In the genomic region with DNA sequence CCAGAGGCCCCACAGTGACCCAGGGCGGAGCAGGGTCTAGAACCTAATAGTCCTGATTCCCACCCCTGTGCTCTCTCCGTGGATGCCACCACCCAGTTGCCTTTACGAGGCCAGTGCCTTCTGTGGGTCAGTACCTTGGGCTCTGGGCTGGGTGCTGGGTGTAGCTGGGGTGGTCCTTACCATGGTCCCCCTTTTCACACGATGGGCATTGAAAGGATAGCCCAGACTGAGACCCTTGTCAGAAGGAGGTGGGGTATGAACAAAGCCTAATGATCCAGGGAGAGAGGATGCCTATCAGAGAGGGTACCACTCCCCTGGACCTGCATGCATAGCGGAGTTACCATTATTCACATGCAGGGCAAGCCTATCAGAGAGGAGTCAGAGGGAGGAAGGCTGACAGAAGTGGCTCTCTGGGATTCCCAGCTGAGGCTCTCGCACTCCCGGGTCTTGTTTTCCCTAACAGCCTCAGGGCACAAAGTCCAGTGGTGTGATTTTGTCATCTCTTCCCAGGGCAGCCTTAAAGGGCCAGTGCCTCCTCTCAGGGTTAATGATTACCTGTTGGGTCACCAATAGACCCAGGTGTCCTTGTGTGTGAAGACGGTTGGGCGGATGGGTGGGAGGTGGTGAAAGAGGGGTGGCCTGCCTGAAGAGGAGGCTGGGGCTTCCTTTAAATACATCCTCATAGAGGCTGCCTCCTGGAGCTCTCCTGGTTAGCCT, we compare ENCODE assay signal across 14 cellular contexts. TPM values are rescaled to one million over a fixed set of nuclear protein-coding genes. Genes with fewer than 3 reads are reported as not detected.
DNase-seq lines count a peak whose midpoint lies in the region; ATAC-seq, FAIRE-seq and TF ChIP-seq lines count a peak whose summit lies in the region.
"Had no signal": no experiment of that assay in that cellular context is flagged by ENCODE, and none has a peak within 500 bp of the region (broad histone marks: within the 10 kb centered on the region; RNA-seq: fewer than 3 reads in every experiment).

No MANE protein-coding gene starts in this region.

- H3F3A ChIP-seq in Loucy (ENCODE audit: low read depth): no peaks in the 10 kb centered on the region

- peak overlapping the region; percentile 15 for H3K9ac ChIP-seq in Loucy (ENCODE audit: low read depth, low read length, poor library complexity, severe bottlenecking)
- H3K9ac ChIP-seq in mucosa of rectum (ENCODE audit: low read depth in 1 of 2, low read length in 2 of 2): peak overlapping the region; percentile 69 to 72

- DNase-seq in BE2C (peak; percentile 58), bronchial epithelial cell (ENCODE audit: low read depth) (peak; percentile 43), NCI-H1694 (lab: John Stamatoyannopoulos, UW) (no peak)
- no peak for DNase-seq in activated naive CD4-positive, alpha-beta T cell treated with anti-CD3 and anti-CD28 coated beads, Interleukin-2, amount 50 U/mL, for 72 hours (ENCODE audit: low spot score in 2 of 2)
- no peak for DNase-seq in activated CD4-positive, alpha-beta T cell treated with anti-CD3 and anti-CD28 coated beads, Interleukin-2, amount 10 ng/mL, durations not matched to agents 7 days and 5 days
- DNase-seq in activated T-cell treated with anti-CD3 and anti-CD28 coated beads, Interleukin-2, amount 50 U/mL, for 48 hours: no peak
- DNase-seq: activated CD4-positive, alpha-beta T cell treated with anti-CD3 and anti-CD28 coated beads for 4 hours; heart left ventricle; NCI-H187 treated with DMSO at 0.1 percent for 48 hours had no signal

- H3K36me3 Mint-ChIP-seq in activated naive CD4-positive, alpha-beta T cell treated with anti-CD3 and anti-CD28 coated beads, Interleukin-2, amount 50 U/mL, for 72 hours: no peaks in the 10 kb centered on the region
- no peaks in the 10 kb centered on the region for H3K36me3 Mint-ChIP-seq in activated CD4-positive, alpha-beta T cell treated with anti-CD3 and anti-CD28 coated beads, Interleukin-2, amount 10 ng/mL, durations not matched to agents 7 days and 5 days (ENCODE audit: low read depth)
- H3K36me3 Mint-ChIP-seq: IgD-negative memory B cell had no signal

- no peaks in the 10 kb centered on the region for H3K9me2 ChIP-seq in Loucy (replicated peaks; ENCODE audit: low read depth, low read length)

- no peaks in the 10 kb centered on the region for H3K27me3 ChIP-seq in BE2C
- no peaks in the 10 kb centered on the region for H3K27me3 ChIP-seq in Loucy (ENCODE audit: insufficient read depth, low read length, poor library complexity, severe bottlenecking)
- no peaks in the 10 kb centered on the region for H3K27me3 ChIP-seq in bronchial epithelial cell (ENCODE audit: control insufficient read depth, insufficient read depth, low read length)
- no peaks in the 10 kb centered on the region for H3K27me3 ChIP-seq in mucosa of rectum (ENCODE audit: control insufficient read depth in 2 of 2, insufficient read depth in 2 of 2, low read length in 2 of 2)
- H3K27me3 ChIP-seq: heart left ventricle, neutrophil had no signal

- ATAC-seq in activated naive CD4-positive, alpha-beta T cell treated with anti-CD3 and anti-CD28 coated beads, Interleukin-2, amount 50 U/mL, for 72 hours: no peak

- H3K27ac ChIP-seq in mucosa of rectum (ENCODE audit: low read depth in 2 of 2, low read length in 2 of 2): peak overlapping the region; percentile 84 to 86
- H3K27ac ChIP-seq: heart left ventricle had no signal

- no peak for FAIRE-seq in bronchial epithelial cell (lab: Jason Lieb, UNC)
- FAIRE-seq: GM18507 had no signal

- H3K9me3 ChIP-seq in BE2C: no peaks in the 10 kb centered on the region
- H3K9me3 ChIP-seq in Loucy (ENCODE audit: insufficient read depth, low read depth, low read length): no peaks in the 10 kb centered on the region
- H3K9me3 ChIP-seq in mucosa of rectum (ENCODE audit: control insufficient read depth in 2 of 2, low read length in 2 of 2): no peaks in the 10 kb centered on the region
- H3K9me3 ChIP-seq: heart left ventricle, neutrophil had no signal

- H3K9me3 Mint-ChIP-seq in activated naive CD4-positive, alpha-beta T cell treated with anti-CD3 and anti-CD28 coated beads, Interleukin-2, amount 50 U/mL, for 72 hours: no peaks in the 10 kb centered on the region
- no peaks in the 10 kb centered on the region for H3K9me3 Mint-ChIP-seq in activated CD4-positive, alpha-beta T cell treated with anti-CD3 and anti-CD28 coated beads, Interleukin-2, amount 10 ng/mL, durations not matched to agents 7 days and 5 days
- H3K9me3 Mint-ChIP-seq: IgD-negative memory B cell had no signal

- H3K27me3 Mint-ChIP-seq in activated CD4-positive, alpha-beta T cell treated with anti-CD3 and anti-CD28 coated beads, Interleukin-2, amount 10 ng/mL, durations not matched to agents 7 days and 5 days: peaks cover 4% of the 10 kb centered on the region
- H3K27me3 Mint-ChIP-seq: IgD-negative memory B cell had no signal

- no peaks in the 10 kb centered on the region for H3K36me3 ChIP-seq in BE2C
- H3K36me3 ChIP-seq in Loucy (ENCODE audit: insufficient read depth, low read length): no peaks in the 10 kb centered on the region
- H3K36me3 ChIP-seq in bronchial epithelial cell (ENCODE audit: control insufficient read depth, insufficient read depth, low read length): no peaks in the 10 kb centered on the region
- no peaks in the 10 kb centered on the region for H3K36me3 ChIP-seq in mucosa of rectum (ENCODE audit: control insufficient read depth in 2 of 2, insufficient read depth in 2 of 2, low read length in 2 of 2)
- H3K36me3 ChIP-seq: heart left ventricle, neutrophil had no signal

- POLR2A ChIA-PET in activated CD4-positive, alpha-beta T cell treated with anti-CD3 and anti-CD28 coated beads, Interleukin-2, amount 10 ng/mL, durations not matched to agents 7 days and 5 days (lab: Charles Lee): no interaction called here

- TF ChIP-seq CTCF in BE2C (IDR thresholded peaks at IDR 0.05; ENCODE audit: low read depth, low read length) (no peak), Loucy (conservative IDR thresholded peaks at IDR 0.05; ENCODE audit: low read length) (no peak), bronchial epithelial cell (IDR thresholded peaks at IDR 0.05; ENCODE audit: insufficient read depth, low read length, severe bottlenecking) (no peak)

- no peak overlapping the region for H3K4me3 Mint-ChIP-seq in activated CD4-positive, alpha-beta T cell treated with anti-CD3 and anti-CD28 coated beads, Interleukin-2, amount 10 ng/mL, durations not matched to agents 7 days and 5 days
- H3K4me3 Mint-ChIP-seq: IgD-negative memory B cell had no signal

- no peak overlapping the region for H2AFZ ChIP-seq in Loucy (ENCODE audit: low read length)

- no peak overlapping the region for H3K27ac Mint-ChIP-seq in activated naive CD4-positive, alpha-beta T cell treated with anti-CD3 and anti-CD28 coated beads, Interleukin-2, amount 50 U/mL, for 72 hours
- no peak overlapping the region for H3K27ac Mint-ChIP-seq in activated CD4-positive, alpha-beta T cell treated with anti-CD3 and anti-CD28 coated beads, Interleukin-2, amount 10 ng/mL, durations not matched to agents 7 days and 5 days
- H3K27ac Mint-ChIP-seq: IgD-negative memory B cell had no signal

- H3K4me2 ChIP-seq in Loucy (ENCODE audit: low read depth, low read length, poor library complexity, severe bottlenecking): no peak overlapping the region

- H3K4me3 ChIP-seq in BE2C (ENCODE audit: low read depth, low read length) (no peak overlapping the region), Loucy (ENCODE audit: low read length, poor library complexity, severe bottlenecking) (no peak overlapping the region), bronchial epithelial cell (ENCODE audit: low read depth, low read length) (no peak overlapping the region), mucosa of rectum (ENCODE audit: low read length in 2 of 2) (peak overlapping the region; percentile 47 to 63)
- H3K4me3 ChIP-seq: heart left ventricle had no signal

- CTCF ChIA-PET in activated CD4-positive, alpha-beta T cell treated with anti-CD3 and anti-CD28 coated beads, Interleukin-2, amount 10 ng/mL, durations not matched to agents 7 days and 5 days (lab: Charles Lee): interaction anchor here (1.4 to 2.3 kb wide), 2 partner anchors 11 to 32 kb away, joined by 4 to 11 read pairs; no protein-coding TSS in a partner anchor

- no peaks in the 10 kb centered on the region for H3K4me1 Mint-ChIP-seq in activated CD4-positive, alpha-beta T cell treated with anti-CD3 and anti-CD28 coated beads, Interleukin-2, amount 10 ng/mL, durations not matched to agents 7 days and 5 days
- H3K4me1 Mint-ChIP-seq: IgD-negative memory B cell had no signal

- H3K79me2 ChIP-seq in Loucy (ENCODE audit: insufficient read depth, low read length): no peaks in the 10 kb centered on the region

- H3K4me1 ChIP-seq in BE2C: peaks cover 44% of the 10 kb centered on the region
- peaks cover 21% of the 10 kb centered on the region for H3K4me1 ChIP-seq in Loucy (ENCODE audit: insufficient read depth, low read length, poor library complexity, severe bottlenecking)
- peaks cover 39 to 46% of the 10 kb centered on the region in 2 donors for H3K4me1 ChIP-seq in mucosa of rectum (ENCODE audit: control insufficient read depth in 2 of 2, insufficient read depth in 2 of 2, low read length in 2 of 2)

- no peaks in the 10 kb centered on the region for H4K20me1 ChIP-seq in Loucy (ENCODE audit: insufficient read depth, low read length, poor library complexity, severe bottlenecking)

RNA-seq across cellular contexts. Expression of a gene that starts 36.2 kb away (rescaled TPM):
- polyA plus RNA-seq in BE2C (2012; ENCODE audit: insufficient read depth, insufficient read length, low read depth): 154 TPM
- 391 and 496 TPM in 2 replicates for total RNA-seq in bronchial epithelial cell
- total RNA-seq in activated naive CD4-positive, alpha-beta T cell treated with anti-CD3 and anti-CD28 coated beads, Interleukin-2, amount 50 U/mL, for 72 hours: 10 to 100 TPM; 24.1 to 79.2 TPM
- 10 to 100 TPM; 23.7 to 25.8 TPM for total RNA-seq in activated CD4-positive, alpha-beta T cell treated with anti-CD3 and anti-CD28 coated beads, Interleukin-2, amount 10 ng/mL, durations not matched to agents 7 days and 5 days

Comparison
In these comparisons a context has a peak if more than half of its experiments do, and no peak if none do; other contexts are left out.
1. DNase-seq: peak in BE2C (single experiment) and bronchial epithelial cell (single experiment); none in activated naive CD4-positive, alpha-beta T cell treated with anti-CD3 and anti-CD28 coated beads, Interleukin-2, amount 50 U/mL, for 72 hours (0 of 2), NCI-H1694 (single experiment), activated CD4-positive, alpha-beta T cell treated with anti-CD3 and anti-CD28 coated beads, Interleukin-2, amount 10 ng/mL, durations not matched to agents 7 days and 5 days (single experiment) and activated T-cell treated with anti-CD3 and anti-CD28 coated beads, Interleukin-2, amount 50 U/mL, for 48 hours (0 of 2).
2. H3K4me3 ChIP-seq: peak in mucosa of rectum (2 of 2); none in BE2C (single experiment), Loucy (single experiment) and bronchial epithelial cell (single experiment).